ENCODE assay signal across 1 cellular context in the genomic region with DNA sequence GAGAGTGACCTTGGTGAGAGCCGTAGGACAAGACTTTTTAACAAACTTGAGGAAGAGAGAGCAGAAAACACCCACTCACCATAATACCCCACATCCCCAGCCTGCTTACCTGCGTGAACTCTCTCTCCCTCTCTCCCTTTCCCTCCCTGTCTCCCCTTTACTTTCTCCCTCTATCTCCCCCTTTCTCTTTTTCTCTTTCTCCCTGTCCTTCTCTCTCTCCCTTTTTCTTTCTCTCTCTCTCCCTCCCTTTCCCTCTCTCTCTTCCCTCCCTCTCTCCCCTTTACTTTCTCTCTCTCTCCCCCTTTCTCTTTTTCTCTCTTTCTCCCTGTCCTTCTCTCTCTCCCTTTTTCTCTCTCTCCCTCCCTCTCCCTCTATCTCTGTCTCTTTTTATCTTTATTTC.
TF ChIP-seq lines count a peak whose summit lies in the region.

No MANE protein-coding gene starts in this region.

TF ChIP-seq in A549, 52 proteins besides CTCF, POLR2A, EP300 and RAD21 (continued from another document):
- no peak for TF ChIP-seq ELK1 (IDR thresholded peaks at IDR 0.05; ENCODE audit: low read depth, low read length)
- no peak for TF ChIP-seq CHD4 (IDR thresholded peaks at IDR 0.05; ENCODE audit: borderline replicate concordance)
- TF ChIP-seq NR3C1 (IDR thresholded peaks at IDR 0.05) = no peak
- no peak for TF ChIP-seq KDM5A (IDR thresholded peaks at IDR 0.05)
